1 cellular context compared by ENCODE assay signal in genomic region chr17:16286947-16287562, GRCh38.
TF ChIP-seq lines count a peak whose summit lies in the region.

No MANE protein-coding gene starts in this region.

TF ChIP-seq in IMR-90, 13 proteins besides CTCF, POLR2A, EP300 and RAD21 (continued from another document):
- TF ChIP-seq SMC3 (IDR thresholded peaks at IDR 0.05; ENCODE audit: low read depth, low read length): no peak
- TF ChIP-seq RCOR1 (IDR thresholded peaks at IDR 0.05; ENCODE audit: insufficient replicate concordance, low read length): no peak
- no peak for TF ChIP-seq MAFK (IDR thresholded peaks at IDR 0.05; ENCODE audit: low read depth, low read length)
- TF ChIP-seq FOS (IDR thresholded peaks at IDR 0.05; ENCODE audit: low read depth, low read length): no peak
- no peak for TF ChIP-seq MXI1 (IDR thresholded peaks at IDR 0.05; ENCODE audit: borderline replicate concordance, low read depth, low read length)
- TF ChIP-seq NFE2L2 (IDR thresholded peaks at IDR 0.05; ENCODE audit: low read depth, low read length): no peak
- no peak for TF ChIP-seq ELK1 (IDR thresholded peaks at IDR 0.05; ENCODE audit: borderline replicate concordance, low read depth, low read length)
- TF ChIP-seq BHLHE40 (IDR thresholded peaks at IDR 0.05; ENCODE audit: low read depth, low read length): no peak
